ENCODE assay signal across 8 cellular contexts in the genomic region with DNA sequence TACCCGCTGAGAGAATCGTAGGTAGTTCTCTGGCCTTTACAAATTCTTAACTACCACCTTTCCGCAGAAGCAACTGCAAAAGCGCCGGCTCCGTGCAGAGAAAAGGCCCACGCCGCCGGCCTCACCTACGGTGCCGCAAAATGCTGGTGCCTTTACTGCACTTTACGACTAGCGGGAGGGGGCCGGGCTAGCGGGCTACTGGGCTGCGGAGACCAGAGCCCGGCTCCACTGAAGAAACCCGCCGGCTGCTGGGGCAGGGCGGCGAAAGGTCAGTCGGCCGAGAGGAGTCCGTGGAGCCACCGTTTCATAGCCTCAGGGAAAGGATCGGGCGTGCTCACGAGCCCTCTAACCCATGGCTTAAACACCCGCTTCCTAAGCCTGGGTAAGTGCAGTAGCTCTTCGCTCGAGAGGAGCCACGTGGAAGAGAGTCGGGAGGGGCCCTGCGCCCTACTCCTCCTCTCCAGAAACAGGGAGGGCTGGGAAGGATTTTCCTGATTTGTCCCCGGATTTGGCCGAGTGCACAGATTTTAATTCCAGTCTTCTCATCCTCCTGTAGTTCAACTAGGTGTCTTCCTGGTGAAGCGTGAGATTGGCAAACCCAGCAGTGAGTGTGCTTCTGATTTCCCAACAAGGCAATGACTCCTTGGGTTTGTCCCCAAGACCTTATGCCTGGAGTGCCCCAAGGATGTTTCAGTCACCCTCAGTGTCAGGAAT. TPM values are rescaled to one million over a fixed set of nuclear protein-coding genes. Genes with fewer than 3 reads are reported as not detected.
DNase-seq lines count a peak whose midpoint lies in the region; ATAC-seq and TF ChIP-seq lines count a peak whose summit lies in the region.

DPH5 (minus strand) TSS at position 105 of the 714 bp plus-strand sequence. CDS start 341 bp downstream, outside the sequence.

- peak within 1 kb of the TSS; percentile 10; the same call in 1 of the 2 replicates for H3K27ac ChIP-seq in DOHH2 (ENCODE audit: low read depth, low read length)

- H3K27me3 ChIP-seq in DOHH2 (ENCODE audit: control insufficient read depth, low read length), result no peaks in the 10 kb centered on the region

- H3K36me3 Mint-ChIP-seq in nephron (ENCODE audit: low read depth), result peaks cover 11% of the 10 kb centered on the region
- H3K36me3 Mint-ChIP-seq in stimulated activated naive CD8-positive, alpha-beta T cell treated with anti-CD3 and anti-CD28 coated beads, Interleukin-15, Interleukin-2, amounts not matched to agents 100 ng/mL and 50 ng/mL, for 24 hours (ENCODE audit: low read depth), result peaks cover 78% of the 10 kb centered on the region

- TF ChIP-seq CTCF in DOHH2 (IDR thresholded peaks at IDR 0.05; ENCODE audit: low read depth, low read length, poor library complexity, severe bottlenecking) (no peak), fibroblast of the aortic adventitia (IDR thresholded peaks at IDR 0.05; ENCODE audit: insufficient read depth, low read length) (no peak), nephron (IDR thresholded peaks at IDR 0.05; ENCODE audit: unreplicated experiment in 3 of 3) (no peak)

- ATAC-seq in GM21825 (IDR thresholded peaks at IDR 0.05; ENCODE audit: unreplicated experiment), result peak; percentile 77

- peaks cover 76% of the 10 kb centered on the region for H3K79me2 ChIP-seq in DOHH2 (ENCODE audit: control insufficient read depth, low read length)

- H3K36me3 ChIP-seq in DOHH2 (ENCODE audit: control insufficient read depth, low read length), result peaks cover 61% of the 10 kb centered on the region

- no peaks in the 10 kb centered on the region for H3K9me2 ChIP-seq in DOHH2 (replicated peaks; ENCODE audit: control insufficient read depth, low read length)

- H3K27me3 Mint-ChIP-seq in nephron (ENCODE audit: low read depth), result no peaks in the 10 kb centered on the region
- H3K27me3 Mint-ChIP-seq in stimulated activated naive CD8-positive, alpha-beta T cell treated with anti-CD3 and anti-CD28 coated beads, Interleukin-15, Interleukin-2, amounts not matched to agents 100 ng/mL and 50 ng/mL, for 24 hours, result no peaks in the 10 kb centered on the region

- H3K27ac Mint-ChIP-seq in nephron, result peak within 1 kb of the TSS; percentile 91 to 98 (median 97)
- H3K27ac Mint-ChIP-seq in stimulated activated naive CD8-positive, alpha-beta T cell treated with anti-CD3 and anti-CD28 coated beads, Interleukin-15, Interleukin-2, amounts not matched to agents 100 ng/mL and 50 ng/mL, for 24 hours, result peak within 1 kb of the TSS; percentile 98

- H3F3A ChIP-seq in DOHH2 (ENCODE audit: control insufficient read depth, insufficient read depth), result no peaks in the 10 kb centered on the region

- DNase-seq in Kasumi-1 (lab: John Stamatoyannopoulos, UW) (peak; percentile 78 to 88), fibroblast of the aortic adventitia (ENCODE audit: low read depth) (peak; percentile 91)
- DNase-seq in activated effector memory CD4-positive, alpha-beta T cell treated with Interleukin-2 at 50 U/mL for 16 hours, result peak; percentile 81

- peaks cover 40% of the 10 kb centered on the region for H3K4me1 ChIP-seq in DOHH2 (ENCODE audit: control insufficient read depth, low read length)

- peak; percentile 93 for TF ChIP-seq POLR2A in Raji (IDR thresholded peaks at IDR 0.05; ENCODE audit: insufficient read depth, low read depth, low read length)

- peak within 1 kb of the TSS; percentile 84 for H3K4me3 ChIP-seq in DOHH2 (ENCODE audit: low read length)
- peak within 1 kb of the TSS; percentile 83 for H3K4me3 ChIP-seq in fibroblast of the aortic adventitia (ENCODE audit: low read depth, low read length)

- H3K4me3 Mint-ChIP-seq in nephron, result peak within 1 kb of the TSS; percentile 92 to 96 (median 95)
- peak within 1 kb of the TSS; percentile 99 for H3K4me3 Mint-ChIP-seq in stimulated activated naive CD8-positive, alpha-beta T cell treated with anti-CD3 and anti-CD28 coated beads, Interleukin-15, Interleukin-2, amounts not matched to agents 100 ng/mL and 50 ng/mL, for 24 hours

- H3K4me2 ChIP-seq in DOHH2 (ENCODE audit: low read length), result peak within 1 kb of the TSS; percentile 77

- H4K20me1 ChIP-seq in DOHH2 (ENCODE audit: control insufficient read depth, insufficient read depth, low read depth, low read length), result no peaks in the 10 kb centered on the region

- no peaks in the 10 kb centered on the region for H3K9me3 ChIP-seq in DOHH2 (ENCODE audit: control insufficient read depth, insufficient read depth, low read length)

- no peaks in the 10 kb centered on the region for H3K9me3 Mint-ChIP-seq in nephron
- H3K9me3 Mint-ChIP-seq in stimulated activated naive CD8-positive, alpha-beta T cell treated with anti-CD3 and anti-CD28 coated beads, Interleukin-15, Interleukin-2, amounts not matched to agents 100 ng/mL and 50 ng/mL, for 24 hours, result no peaks in the 10 kb centered on the region

- peaks cover 19% of the 10 kb centered on the region for H3K4me1 Mint-ChIP-seq in nephron
- H3K4me1 Mint-ChIP-seq in stimulated activated naive CD8-positive, alpha-beta T cell treated with anti-CD3 and anti-CD28 coated beads, Interleukin-15, Interleukin-2, amounts not matched to agents 100 ng/mL and 50 ng/mL, for 24 hours (ENCODE audit: low read depth), result peaks cover 80% of the 10 kb centered on the region

RNA-seq across cellular contexts. Expression of gene DPH5, which starts in this region (rescaled TPM):
- 34.9 and 39.9 TPM in 2 replicates for total RNA-seq in fibroblast of the aortic adventitia (ENCODE audit: low replicate concordance)

Comparison
In these comparisons a context has a peak if more than half of its experiments do, and no peak if none do; other contexts are left out.
1. Peak in every context shown above with its lines: DNase-seq, ATAC-seq, H3K4me3 ChIP-seq and H3K27ac ChIP-seq.